In the genomic region with DNA sequence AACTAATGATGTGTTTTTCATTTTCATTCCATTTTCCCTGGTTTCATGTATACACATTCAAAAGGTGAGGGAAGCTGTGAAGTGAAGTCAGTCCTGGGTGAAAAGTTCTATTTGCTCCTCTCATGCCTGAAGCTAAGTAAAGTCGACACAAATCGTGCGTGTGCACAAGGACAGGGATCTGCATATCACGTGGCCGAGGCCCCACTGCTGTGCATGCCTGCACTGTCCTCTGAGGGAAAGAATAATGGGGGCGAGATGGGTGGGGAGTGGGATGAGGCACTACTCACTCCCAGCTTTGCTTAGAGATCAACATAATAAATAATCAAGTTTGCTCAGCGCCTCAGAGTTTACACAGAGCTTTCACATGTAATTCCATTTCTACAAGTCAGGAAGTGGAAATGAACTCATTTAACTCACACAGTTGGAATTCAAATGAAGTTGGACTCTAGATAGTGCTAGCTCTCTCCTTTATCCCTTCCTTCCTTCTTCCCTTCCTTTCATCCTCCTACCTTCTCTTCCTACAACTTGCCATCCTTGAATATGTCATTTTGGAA, we compare ENCODE assay signal across 20 cellular contexts. TPM values are rescaled to one million over a fixed set of nuclear protein-coding genes. Genes with fewer than 3 reads are reported as not detected.
A peak's percentile ranks its signal among the peaks of the same experiment; 100 is the strongest.
DNase-seq lines count a peak whose midpoint lies in the region; ATAC-seq and TF ChIP-seq lines count a peak whose summit lies in the region.
"Had no signal": no experiment of that assay in that cellular context is flagged by ENCODE, and none has a peak within 500 bp of the region (broad histone marks: within the 10 kb centered on the region; RNA-seq: fewer than 3 reads in every experiment).

No MANE protein-coding gene starts in this region.

- H3K27ac ChIP-seq in heart right ventricle (peak overlapping the region in 9 of 10 donors; percentile 2 to 84 (median 42)), testis (no peak overlapping the region)
- H3K27ac ChIP-seq: BLaER1 had no signal

- DNase-seq in heart right ventricle, result no peak
- no peak for DNase-seq in cardiac septum (ENCODE audit: low spot score)
- peak; percentile 23 for DNase-seq in choroid plexus epithelial cell (ENCODE audit: low read depth)
- peak; percentile 31 to 36 for DNase-seq in lung microvascular endothelial cell (ENCODE audit: low read depth in 2 of 2)
- peak; percentile 32 for DNase-seq in testis
- DNase-seq in NCI-H345 treated with DMSO at 0.1 percent for 48 hours (lab: John Stamatoyannopoulos, UW; ENCODE audit: unreplicated experiment), result no peak
- DNase-seq: CD8-positive, alpha-beta memory T cell; DND-41; HFFc6; Karpas-422; MG63; NCI-H1092; NCI-H1694 treated with DMSO at 0.1 percent for 48 hours; NCI-H446; NCI-H69; SHP77 treated with DMSO at 0.1 percent for 48 hours had no signal

- intact Hi-C loops in heart right ventricle (cut with DNase I) (loop anchor here in 6 of 10 donors (10.0 kb wide), 8 partner anchors 97 to 923 kb away; no protein-coding TSS in a partner anchor), cardiac septum (cut with DNase I) (no loop called here), testis (cut with DNase I; ENCODE audit: low total_unique reads) (loop anchor here (10.0 kb wide), 1 partner anchor 287 kb away; no protein-coding TSS in a partner anchor)

- no peaks in the 10 kb centered on the region for H3K9me3 ChIP-seq in heart right ventricle
- H3K9me3 ChIP-seq in testis, result no peaks in the 10 kb centered on the region
- H3K9me3 ChIP-seq: BLaER1, MG63 had no signal

- TF ChIP-seq CTCF in heart right ventricle (IDR thresholded peaks at IDR 0.05) (no peak), choroid plexus epithelial cell (conservative IDR thresholded peaks at IDR 0.05; ENCODE audit: low read depth, low read length) (no peak), testis (IDR thresholded peaks at IDR 0.05) (no peak)

- 51 to 66% methylated on average over 7 of the region's 7 CpGs for WGBS in heart right ventricle, 2 donors
- WGBS in testis, 2 donors, result 75 to 77% methylated on average over 7 of the region's 7 CpGs

- no peak overlapping the region for H3K4me3 ChIP-seq in heart right ventricle
- no peak overlapping the region for H3K4me3 ChIP-seq in choroid plexus epithelial cell (ENCODE audit: low read depth, low read length)
- H3K4me3 ChIP-seq in testis, result no peak overlapping the region
- H3K4me3 ChIP-seq: BLaER1, MG63 had no signal

- TF ChIP-seq POLR2A in testis (IDR thresholded peaks at IDR 0.05), result no peak
- no peak for TF ChIP-seq POLR2A in GM18505 (IDR thresholded peaks at IDR 0.05; ENCODE audit: borderline replicate concordance, extremely low read depth, insufficient read depth, insufficient read length)

- ATAC-seq in heart right ventricle (no peak), HG03196 (IDR thresholded peaks at IDR 0.05; ENCODE audit: unreplicated experiment) (no peak), GM18505 (IDR thresholded peaks at IDR 0.05; ENCODE audit: unreplicated experiment) (no peak)

- H3K27me3 ChIP-seq in heart right ventricle (peaks cover 0 to 26% (median 0%) of the 10 kb centered on the region in 7 donors), testis (no peaks in the 10 kb centered on the region)
- H3K27me3 ChIP-seq: MG63 had no signal

- H3K36me3 ChIP-seq in heart right ventricle (no peaks in the 10 kb centered on the region), testis (ENCODE audit: low read depth, missing control alignments) (no peaks in the 10 kb centered on the region)
- H3K36me3 ChIP-seq: BLaER1, MG63 had no signal

- H3K4me1 ChIP-seq in heart right ventricle (peaks cover 4 to 77% (median 50%) of the 10 kb centered on the region in 9 donors), testis (peaks cover 14% of the 10 kb centered on the region)
- H3K4me1 ChIP-seq: BLaER1 had no signal

RNA-seq across cellular contexts. Expression of gene PTPRM, which starts 5.1 kb away (rescaled TPM):
- total RNA-seq in heart right ventricle, result 100 to 1,000 TPM; 104 to 170 (median 145) TPM
- 100 to 1,000 TPM in 1 of 2 donors, 10 to 100 TPM in 1; 81.7 to 118 TPM for polyA plus RNA-seq in heart right ventricle
- total RNA-seq in cardiac septum, result 132 TPM
- 29.6 and 40.1 TPM in 2 replicates for total RNA-seq in lung microvascular endothelial cell
- 100 to 1,000 TPM in 1 of 2 donors, 10 to 100 TPM in 1; 94.6 to 101 TPM for total RNA-seq in testis
- 76.4 TPM for polyA plus RNA-seq in testis (ENCODE audit: insufficient read depth, low read depth, low replicate concordance)
- total RNA-seq: OCI-LY7 had no signal

Comparison
In these comparisons a context has a peak if more than half of its experiments do, and no peak if none do; other contexts are left out.
1. DNase-seq: peak in choroid plexus epithelial cell (single experiment), lung microvascular endothelial cell (2 of 2) and testis (single experiment); none in heart right ventricle (0 of 2), cardiac septum (single experiment) and NCI-H345 treated with DMSO at 0.1 percent for 48 hours (single experiment).
2. H3K27ac ChIP-seq: peak in heart right ventricle (9 of 10); none in testis (0 of 2).